Comparison of ENCODE assay signal across 8 cellular contexts in the genomic region with DNA sequence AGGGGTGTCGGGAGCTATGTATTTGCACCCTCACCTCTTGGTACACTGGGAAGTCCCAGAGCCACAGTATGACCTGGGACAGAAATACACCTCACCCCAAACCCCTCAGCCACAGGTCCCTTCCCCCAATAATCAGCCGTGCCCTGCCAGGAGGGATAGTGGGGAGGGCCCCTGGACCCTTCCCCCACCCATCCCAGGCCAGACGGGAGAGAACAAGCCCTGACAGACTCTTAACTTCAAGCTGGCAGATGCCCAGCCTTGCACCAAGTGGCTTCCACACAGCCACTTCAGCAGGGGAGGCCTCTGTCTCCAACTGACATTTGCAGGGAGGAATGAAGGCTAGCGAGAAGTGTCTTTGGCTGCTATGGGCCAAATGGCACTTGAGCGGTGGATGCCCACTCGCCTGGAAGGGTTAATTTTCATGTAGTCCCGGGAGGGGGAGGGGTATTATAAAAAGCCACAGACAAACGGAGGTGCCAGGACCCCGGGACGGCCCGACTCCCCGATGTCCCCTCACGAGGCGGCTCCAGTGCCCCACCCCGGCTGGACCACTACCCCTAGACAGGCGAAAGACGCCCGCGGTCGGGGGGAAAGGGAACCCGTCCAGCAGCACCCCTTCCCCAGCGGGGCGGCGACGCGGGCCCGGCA. TPM values are rescaled to one million over a fixed set of nuclear protein-coding genes. Genes with fewer than 3 reads are reported as not detected.
A peak's percentile ranks its signal among the peaks of the same experiment; 100 is the strongest.
DNase-seq lines count a peak whose midpoint lies in the region; ATAC-seq and TF ChIP-seq lines count a peak whose summit lies in the region.

No MANE protein-coding gene starts in this region.

- H3K27me3 Mint-ChIP-seq in Calu3 (ENCODE audit: unreplicated experiment), result no peaks in the 10 kb centered on the region
- H3K27me3 Mint-ChIP-seq in endothelial cell (ENCODE audit: unreplicated experiment), result peaks cover 9% of the 10 kb centered on the region

- peak overlapping the region; percentile 7 for H3K9ac ChIP-seq in mucosa of stomach (ENCODE audit: low read length)

- intact Hi-C loops in Calu3 (cut with micrococcal nuclease; ENCODE audit: unreplicated experiment), result no loop called here

- H3K27me3 ChIP-seq in mucosa of stomach (ENCODE audit: control insufficient read depth, insufficient read depth, low read length), result peaks cover 6% of the 10 kb centered on the region

- no peak overlapping the region for H3K4me3 ChIP-seq in mucosa of stomach (ENCODE audit: low read length)

- TF ChIP-seq CTCF in Calu3 (IDR thresholded peaks at IDR 0.05; ENCODE audit: unreplicated experiment), result no peak
- TF ChIP-seq CTCF in endothelial cell (IDR thresholded peaks at IDR 0.05; ENCODE audit: unreplicated experiment), result no peak

- H3K4me3 Mint-ChIP-seq in Calu3 (ENCODE audit: low read depth, unreplicated experiment), result peak overlapping the region; percentile 59
- H3K4me3 Mint-ChIP-seq in endothelial cell (ENCODE audit: unreplicated experiment), result peak overlapping the region; percentile 85

- no TSS peak for BruUV-seq in Calu3 (replicated peaks; lab: Mats Ljungman, UMichigan)

- H3K27ac Mint-ChIP-seq in Calu3 (ENCODE audit: unreplicated experiment) (no peak overlapping the region), endothelial cell (ENCODE audit: unreplicated experiment) (no peak overlapping the region)

- H3K36me3 Mint-ChIP-seq in Calu3 (ENCODE audit: insufficient read depth, unreplicated experiment), result peaks cover 12% of the 10 kb centered on the region
- peaks cover 6% of the 10 kb centered on the region for H3K36me3 Mint-ChIP-seq in endothelial cell (ENCODE audit: low read depth, unreplicated experiment)

- H3K9me3 Mint-ChIP-seq in Calu3 (ENCODE audit: low read depth, unreplicated experiment) (no peaks in the 10 kb centered on the region), endothelial cell (ENCODE audit: unreplicated experiment) (no peaks in the 10 kb centered on the region)

- ATAC-seq in HG03565 (IDR thresholded peaks at IDR 0.05; ENCODE audit: unreplicated experiment), result no peak
- ATAC-seq in GM21576 (IDR thresholded peaks at IDR 0.05; ENCODE audit: unreplicated experiment), result no peak

- peaks cover 28% of the 10 kb centered on the region for H3K4me1 ChIP-seq in mucosa of stomach (ENCODE audit: control insufficient read depth, insufficient read depth, low read length)

- no peaks in the 10 kb centered on the region for H3K36me3 ChIP-seq in mucosa of stomach (ENCODE audit: control insufficient read depth, insufficient read depth, low read length)

- CTCF ChIA-PET in Calu3 (lab: Charles Lee), result interaction anchor here (0.6 to 1.1 kb wide), 3 partner anchors 10 to 181 kb away, joined by 4 read pairs; no protein-coding TSS in a partner anchor

- H3K9me3 ChIP-seq in mucosa of stomach (ENCODE audit: control insufficient read depth, low read length), result no peaks in the 10 kb centered on the region

- DNase-seq in Calu3 (no peak), NCI-H446 treated with DMSO at 0.1 percent for 48 hours (lab: John Stamatoyannopoulos, UW) (peak; percentile 66), endothelial cell (ENCODE audit: low spot score) (no peak), NCI-H146 (lab: John Stamatoyannopoulos, UW) (no peak)
- DNase-seq in effector CD4-positive, alpha-beta T cell, result no peak

- H3K4me1 Mint-ChIP-seq in Calu3 (ENCODE audit: low read depth, unreplicated experiment) (peaks cover 11% of the 10 kb centered on the region), endothelial cell (ENCODE audit: unreplicated experiment) (peaks cover 16% of the 10 kb centered on the region)

RNA-seq across cellular contexts. Expression of a gene that starts 0.5 kb away (rescaled TPM):
- total RNA-seq in Calu3 (2022) (0.19 and 0.51 TPM in 2 replicates), endothelial cell (ENCODE audit: unreplicated experiment) (0.49 TPM)

RNA-seq across cellular contexts. Expression of a gene that starts 51.1 kb away (rescaled TPM):
- 232 and 242 TPM in 2 replicates for total RNA-seq in Calu3 (2022)
- total RNA-seq in endothelial cell (ENCODE audit: unreplicated experiment), result 280 TPM

RNA-seq across cellular contexts. Expression of a gene that starts 51.7 kb away (rescaled TPM):
- total RNA-seq in Calu3 (2022), result 48.3 and 51.6 TPM in 2 replicates
- 30.2 TPM for total RNA-seq in endothelial cell (ENCODE audit: unreplicated experiment)
